ENCODE assay signal across 8 cellular contexts in the genomic region with DNA sequence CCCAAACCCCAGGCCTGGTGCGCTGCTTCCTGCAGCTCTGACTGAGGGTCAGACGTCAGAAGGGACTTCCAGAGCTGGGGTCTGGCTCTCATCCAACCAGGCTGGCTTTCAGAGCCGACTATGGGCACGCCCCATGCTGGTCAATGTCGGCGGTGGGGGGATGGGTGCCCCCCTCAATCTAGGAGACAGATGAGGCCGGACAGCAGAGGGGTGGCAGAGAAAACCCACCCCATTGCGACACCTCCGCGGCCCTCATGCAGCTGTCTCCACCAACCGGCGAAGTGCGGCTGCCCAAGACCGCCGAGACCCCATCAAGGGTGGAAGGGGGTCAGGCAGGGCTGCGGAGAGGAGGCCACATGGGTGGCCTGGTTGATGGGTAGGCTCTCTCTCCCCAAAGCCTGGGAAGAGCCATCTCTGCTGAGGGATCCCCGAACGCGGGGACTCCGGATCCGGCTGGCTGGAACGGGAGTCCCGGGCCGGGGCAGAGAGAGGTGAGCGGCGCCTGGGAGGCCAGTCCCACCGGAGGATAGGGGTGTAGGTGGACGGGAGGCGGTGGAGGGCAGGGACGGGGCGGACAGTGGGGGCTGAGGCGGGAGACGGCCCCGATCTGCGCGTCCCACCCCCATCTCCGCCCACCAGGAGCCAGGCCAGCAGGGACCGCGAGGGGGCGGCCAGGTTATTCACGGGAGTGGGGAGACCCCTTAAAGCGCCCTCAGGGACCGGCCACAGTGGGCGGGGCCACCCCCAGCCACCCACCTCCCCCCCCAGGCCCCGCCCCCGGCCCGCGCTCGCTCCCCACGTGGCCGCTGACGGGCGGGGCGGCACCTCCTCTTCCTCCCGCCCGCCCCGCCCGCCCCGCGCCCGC. TPM values are rescaled to one million over a fixed set of nuclear protein-coding genes. Genes with fewer than 3 reads are reported as not detected.
DNase-seq lines count a peak whose midpoint lies in the region; ATAC-seq, FAIRE-seq and TF ChIP-seq lines count a peak whose summit lies in the region.

Gene INF2, plus strand, starts transcription at position 864 of the 865 bp plus-strand sequence. CDS start 11,748 bp downstream, outside the sequence.

- DNase-seq in GM10248 (ENCODE audit: extremely low spot score) (peak; percentile 90), HTR-8/SVneo (ENCODE audit: insufficient read length, low spot score) (peak; percentile 71), SKM-1 (lab: John Stamatoyannopoulos, UW; ENCODE audit: unreplicated experiment) (peak; percentile 0), astrocyte of the hippocampus (ENCODE audit: low read depth, low spot score) (peak; percentile 80), right cardiac atrium (peak; percentile 71 to 90 (median 88)), psoas muscle (peak; percentile 70 to 76), RCC 7860 (ENCODE audit: low spot score) (no peak)

- ATAC-seq in right cardiac atrium (peak; percentile 73 to 74), psoas muscle (peak; percentile 63 to 76 (median 68)), HG03521 (IDR thresholded peaks at IDR 0.05; ENCODE audit: unreplicated experiment) (no peak)

- H3K4me3 ChIP-seq in right cardiac atrium (ENCODE audit: low read length): peak within 1 kb of the TSS; percentile 83
- peak within 1 kb of the TSS; percentile 91 for H3K4me3 ChIP-seq in psoas muscle

- CTCF ChIA-PET in GM10248 (lab: Yijun Ruan, JAX): no interaction called here

- no peaks in the 10 kb centered on the region for H3K9me3 ChIP-seq in right cardiac atrium (ENCODE audit: control insufficient read depth, low read length)
- H3K9me3 ChIP-seq in psoas muscle: no peaks in the 10 kb centered on the region

- TF ChIP-seq CTCF in GM10248 (IDR thresholded peaks at IDR 0.05; ENCODE audit: control extremely low read depth, extremely low read depth, low read depth, missing control alignments) (no peak), psoas muscle (IDR thresholded peaks at IDR 0.05) (no peak)

- peak within 1 kb of the TSS; percentile 55 for H3K27ac ChIP-seq in right cardiac atrium (ENCODE audit: low read length)
- peak within 1 kb of the TSS; percentile 94 for H3K27ac ChIP-seq in psoas muscle

- FAIRE-seq in HTR-8/SVneo (lab: Jason Lieb, UNC) (peak; percentile 52), RCC 7860 (lab: Jason Lieb, UNC) (no peak)

- 9% methylated on average over 61 of the region's 61 CpGs for WGBS in right cardiac atrium
- WGBS in psoas muscle, 3 donors: 4 to 14% (median 8%) methylated on average over 28 to 60 of the region's 61 CpGs

- H3K27me3 ChIP-seq in right cardiac atrium (ENCODE audit: control insufficient read depth, insufficient read depth) (no peaks in the 10 kb centered on the region), psoas muscle (ENCODE audit: insufficient read depth in 3 of 3, low read length in 2 of 3) (no peaks in the 10 kb centered on the region)

- POLR2A ChIA-PET in GM10248 (lab: Yijun Ruan, JAX): interaction anchor here (0.5 kb wide), 1 partner anchor 12 kb away, joined by 7 read pairs; no protein-coding TSS in a partner anchor

- no peaks in the 10 kb centered on the region for H3K36me3 ChIP-seq in psoas muscle (ENCODE audit: insufficient read depth in 1 of 2, low read depth in 1 of 2)

- H3K4me1 ChIP-seq in right cardiac atrium (ENCODE audit: control insufficient read depth, insufficient read depth, low read length) (peaks cover 15% of the 10 kb centered on the region), psoas muscle (peaks cover 37% of the 10 kb centered on the region)

- intact Hi-C loops in right cardiac atrium (cut with DNase I): no loop called here
- intact Hi-C loops in psoas muscle (cut with DNase I): loop anchor here in 1 of 2 donors (10.0 kb wide), 1 partner anchor 806 kb away; the partner anchor contains the start of gene TEDC1

RNA-seq across cellular contexts. Expression of gene INF2, which starts in this region (rescaled TPM):
- 10 to 100 TPM; 36.2 to 46.4 (median 42.3) TPM for total RNA-seq in right cardiac atrium
- polyA plus RNA-seq in right cardiac atrium: 36.6 TPM
- 10 to 100 TPM; 16.4 to 26.3 (median 23.4) TPM for total RNA-seq in psoas muscle
- 10 to 100 TPM; 12.0 to 29.1 (median 12.8) TPM for polyA plus RNA-seq in psoas muscle
